21 cellular contexts compared by ENCODE assay signal in the genomic region with DNA sequence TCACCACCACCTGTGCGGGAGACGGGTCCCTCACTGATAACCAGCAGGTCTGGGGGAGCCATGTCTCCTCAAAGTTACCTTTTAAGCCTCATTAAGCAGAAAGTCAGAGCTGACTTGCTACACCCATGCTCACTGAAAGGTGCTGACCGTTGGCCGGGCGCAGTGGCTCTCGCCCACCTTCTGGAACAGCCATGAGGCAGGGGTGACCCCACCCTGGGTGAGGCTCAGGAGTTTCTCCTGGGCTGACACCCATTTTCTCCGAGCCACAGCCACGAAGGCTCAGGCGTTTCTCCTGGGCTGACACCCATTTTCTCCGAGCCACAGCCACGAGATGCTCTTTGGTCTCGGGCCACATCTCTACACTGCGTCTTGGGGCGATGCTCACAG. TPM values are rescaled to one million over a fixed set of nuclear protein-coding genes. Genes with fewer than 3 reads are reported as not detected.
DNase-seq lines count a peak whose midpoint lies in the region; ATAC-seq and TF ChIP-seq lines count a peak whose summit lies in the region.
"Had no signal": no experiment of that assay in that cellular context is flagged by ENCODE, and none has a peak within 500 bp of the region (broad histone marks: within the 10 kb centered on the region; RNA-seq: fewer than 3 reads in every experiment).

No MANE protein-coding gene starts in this region.

- H3K23ac ChIP-seq in neuronal stem cell (ENCODE audit: low read depth, low read length, poor library complexity) = no peak overlapping the region

- no peak overlapping the region for H2BK15ac ChIP-seq in neuronal stem cell (ENCODE audit: low read length)

- POLR2A ChIA-PET in HEK293 (lab: Yijun Ruan, JAX) = no interaction called here

- no peak overlapping the region for H3K14ac ChIP-seq in neuronal stem cell (ENCODE audit: low read length)

- H3K9me3 ChIP-seq in HEK293 (ENCODE audit: control insufficient read depth, insufficient read depth, low read depth, low read length) (no peaks in the 10 kb centered on the region), WERI-Rb-1 (ENCODE audit: severe bottlenecking) (peaks cover 3% of the 10 kb centered on the region), neuronal stem cell (replicated peaks in 1 of 2; ENCODE audit: control insufficient read depth in 2 of 2, insufficient read depth in 1 of 2, low read depth in 1 of 2, low read length in 2 of 2) (peaks cover 2 to 4% of the 10 kb centered on the region in 2 donors)
- H3K9me3 ChIP-seq: BE2C, BLaER1 had no signal

- no peak overlapping the region for H3K9ac ChIP-seq in neuronal stem cell (ENCODE audit: low read depth, low read length, poor library complexity)
- H3K9ac ChIP-seq: BLaER1 had no signal

- TF ChIP-seq CTCF in HEK293 (tag by site-specific recombination; IDR thresholded peaks at IDR 0.05) (no peak), WERI-Rb-1 (IDR thresholded peaks at IDR 0.05; ENCODE audit: low read depth, low read length) (no peak), GM20000 (IDR thresholded peaks at IDR 0.05; ENCODE audit: extremely low read depth, missing control alignments) (no peak)

- DNase-seq in left ventricle myocardium superior (peak; percentile 1), left cardiac atrium (no peak), WERI-Rb-1 (no peak), neuronal stem cell (ENCODE audit: low spot score) (no peak), DMS 273 treated with DMSO at 0.1 percent for 48 hours (lab: John Stamatoyannopoulos, UW) (no peak), GM20000 (ENCODE audit: low spot score) (no peak), Kasumi-1 (lab: John Stamatoyannopoulos, UW) (no peak)
- DNase-seq: 8988T; ACHN; BE2C; C1 segment of cervical spinal cord; CD4-positive, alpha-beta memory T cell; CD4-positive, CD25-positive, alpha-beta regulatory T cell; CD8-positive, alpha-beta memory T cell; DMS79 treated with DMSO at 0.1 percent for 48 hours; GF-D8 had no signal

- H2AK5ac ChIP-seq in neuronal stem cell (ENCODE audit: low read depth, low read length) = no peak overlapping the region

- no peaks in the 10 kb centered on the region for H3K27me3 ChIP-seq in WERI-Rb-1 (ENCODE audit: insufficient read depth, low read depth, severe bottlenecking)
- peaks cover 0 to 90% (median 16%) of the 10 kb centered on the region in 3 experiments for H3K27me3 ChIP-seq in neuronal stem cell (ENCODE audit: control insufficient read depth in 3 of 3, insufficient read depth in 3 of 3, low read depth in 1 of 3, low read length in 3 of 3)
- H3K27me3 ChIP-seq: BLaER1 had no signal

- CTCF ChIA-PET in HEK293 (lab: Yijun Ruan, JAX) = interaction anchor here (1.6 kb wide), 1 partner anchor 12 kb away, joined by 7 read pairs; no protein-coding TSS in a partner anchor

- no peak overlapping the region for H3K4me2 ChIP-seq in neuronal stem cell (ENCODE audit: insufficient read depth, low read length, poor library complexity, severe bottlenecking)
- H3K4me2 ChIP-seq: BLaER1 had no signal

- no CpG with 5 or more reads among the region's 14 CpGs for WGBS in neuronal stem cell (ENCODE audit: extremely low coverage in 2 of 2, insufficient read length in 2 of 2, insufficient replicate concordance in 1 of 2), 2 donors

- H2BK120ac ChIP-seq in neuronal stem cell (ENCODE audit: low read depth, low read length) = no peak overlapping the region

- H3K4me3 ChIP-seq in HEK293 (ENCODE audit: low read depth, low read length) (no peak overlapping the region), WERI-Rb-1 (ENCODE audit: low read depth, low read length) (no peak overlapping the region), neuronal stem cell (ENCODE audit: low read length in 2 of 2) (no peak overlapping the region)
- H3K4me3 ChIP-seq: BLaER1 had no signal

- H3K36me3 ChIP-seq in HEK293 (ENCODE audit: control insufficient read depth in 2 of 2, insufficient read depth in 1 of 2, low read length in 2 of 2) (no peaks in the 10 kb centered on the region), WERI-Rb-1 (peaks cover 11% of the 10 kb centered on the region), neuronal stem cell (replicated peaks in 1 of 2; ENCODE audit: control insufficient read depth in 2 of 2, insufficient read depth in 2 of 2, low read length in 2 of 2) (no peaks in the 10 kb centered on the region)
- H3K36me3 ChIP-seq: BE2C, BLaER1 had no signal

- H3K4ac ChIP-seq in neuronal stem cell (ENCODE audit: low read length) = no peak overlapping the region

- ATAC-seq in left ventricle myocardium superior = no peak
- no peak for ATAC-seq in left cardiac atrium

- H2BK5ac ChIP-seq in neuronal stem cell (ENCODE audit: low read length) = no peak overlapping the region

- peak overlapping the region; percentile 22 for H2BK12ac ChIP-seq in neuronal stem cell (ENCODE audit: low read length)

- H4K91ac ChIP-seq in neuronal stem cell (ENCODE audit: low read depth, low read length, poor library complexity) = no peak overlapping the region

- H2AFZ ChIP-seq in neuronal stem cell (ENCODE audit: low read length) = no peak overlapping the region

- H4K8ac ChIP-seq in neuronal stem cell (ENCODE audit: low read depth, low read length) = no peak overlapping the region

- H3K4me1 ChIP-seq in HEK293 (ENCODE audit: control insufficient read depth, insufficient read depth, low read length) (no peaks in the 10 kb centered on the region), neuronal stem cell (ENCODE audit: control insufficient read depth in 2 of 2, insufficient read depth in 1 of 2, low read depth in 1 of 2, low read length in 2 of 2) (peaks cover 2 to 11% of the 10 kb centered on the region in 2 donors)
- H3K4me1 ChIP-seq: BE2C had no signal

- H3K79me1 ChIP-seq in neuronal stem cell (ENCODE audit: low read depth, low read length) = no peaks in the 10 kb centered on the region

- intact Hi-C loops in left ventricle myocardium superior (cut with micrococcal nuclease) (no loop called here), left cardiac atrium (cut with DNase I) (no loop called here)

- H3K27ac ChIP-seq in HEK293 (ENCODE audit: extremely low read depth, low read depth, low read length) (no peak overlapping the region), WERI-Rb-1 (peak overlapping the region; percentile 91), neuronal stem cell (replicated peaks; ENCODE audit: low read length) (no peak overlapping the region)
- H3K27ac ChIP-seq: BLaER1 had no signal

- no peak overlapping the region for H3K18ac ChIP-seq in neuronal stem cell (ENCODE audit: low read length)

TF ChIP-seq in HEK293, 187 proteins besides CTCF, POLR2A, EP300 and RAD21:
- peak; percentile 75; the same call in 1 of the 2 replicates for TF ChIP-seq KLF1 (tag by site-specific recombination; IDR thresholded peaks at IDR 0.05)
- TF ChIP-seq ZSCAN30 (tag by site-specific recombination; IDR thresholded peaks at IDR 0.05) = no peak
- TF ChIP-seq TRIM28 (IDR thresholded peaks at IDR 0.05; ENCODE audit: borderline replicate concordance, low read length) = no peak
- TF ChIP-seq GLIS1 (tag by site-specific recombination; IDR thresholded peaks at IDR 0.05) = no peak

RNA-seq across cellular contexts. Expression of gene BHLHE23, which starts 10.2 kb away (rescaled TPM):
- total RNA-seq in left ventricle myocardium superior = not detected
- total RNA-seq in left cardiac atrium = not detected
- not detected for polyA plus RNA-seq in neuronal stem cell (2013, experiment 1 of 2)
- not detected for polyA plus RNA-seq in neuronal stem cell (2013, experiment 2 of 2)
- total RNA-seq: A673; CD4-positive, alpha-beta memory T cell; CD4-positive, CD25-positive, alpha-beta regulatory T cell; CD8-positive, alpha-beta memory T cell had no signal
- polyA plus RNA-seq: AG04450; CD14-positive monocyte; CD4-positive, alpha-beta memory T cell; CD4-positive, CD25-positive, alpha-beta regulatory T cell; CD8-positive, alpha-beta memory T cell had no signal

RNA-seq across cellular contexts. Expression of gene SLC17A9, which starts 44.1 kb away (rescaled TPM):
- total RNA-seq in left ventricle myocardium superior (1.5 TPM), left cardiac atrium (1 to 10 TPM; 2.1 to 5.7 TPM)
- polyA plus RNA-seq in neuronal stem cell (2013, experiment 1 of 2) = 1.6 TPM
- polyA plus RNA-seq in neuronal stem cell (2013, experiment 2 of 2) = 1.9 TPM

RNA-seq across cellular contexts. Expression of gene GID8, which starts 58.6 kb away (rescaled TPM):
- total RNA-seq in left ventricle myocardium superior (16.1 TPM), left cardiac atrium (10 to 100 TPM; 16.8 to 20.2 TPM)
- 34.3 TPM for polyA plus RNA-seq in neuronal stem cell (2013, experiment 1 of 2)
- 35.7 TPM for polyA plus RNA-seq in neuronal stem cell (2013, experiment 2 of 2)
